ENCODE assay signal across 34 cellular contexts in genomic region chr14:55908071-55908470, GRCh38.
"Had no signal": no experiment of that assay in that cellular context is flagged by ENCODE, and none has a peak within 500 bp of the region (broad histone marks: within the 10 kb centered on the region; RNA-seq: fewer than 3 reads in every experiment).

No MANE protein-coding gene starts in this region.

- H3K27me3 ChIP-seq: MG63 had no signal

- H3K27ac ChIP-seq: KMS-11 had no signal

- DNase-seq: Karpas-422, Kasumi-1, MG63, MM.1S, MV-4-11, NCI-H1048, NCI-H1092, NCI-H1092 treated with DMSO at 0.1 percent for 48 hours, NCI-H1105, NCI-H1105 treated with DMSO at 0.1 percent for 48 hours, NCI-H1417, NCI-H1417 treated with DMSO at 0.1 percent for 48 hours, NCI-H1436, NCI-H1436 treated with DMSO at 0.1 percent for 48 hours, NCI-H146, NCI-H1694, NCI-H1694 treated with DMSO at 0.1 percent for 48 hours, NCI-H187, NCI-H187 treated with DMSO at 0.1 percent for 48 hours, NCI-H1930, NCI-H2029, NCI-H2029 treated with DMSO at 0.1 percent for 48 hours, NCI-H2081, NCI-H2081 treated with DMSO at 0.1 percent for 48 hours, NCI-H2107, NCI-H2171, NCI-H2171 treated with DMSO at 0.1 percent for 48 hours, NCI-H2227 treated with DMSO at 0.1 percent for 48 hours, NCI-H226, NCI-H345, NCI-H446, NCI-H446 treated with DMSO at 0.1 percent for 48 hours, NCI-H510A had no signal

- H3K9ac ChIP-seq: KMS-11 had no signal

- H3K36me3 ChIP-seq: MG63 had no signal

- H3K4me2 ChIP-seq: KMS-11 had no signal

- H3K9me3 ChIP-seq: MG63 had no signal

- H3K4me3 ChIP-seq: MG63 had no signal
